8 cellular contexts compared by ENCODE assay signal in genomic region chr4:182478475-182478874, GRCh38.
DNase-seq lines count a peak whose midpoint lies in the region; ATAC-seq, FAIRE-seq and TF ChIP-seq lines count a peak whose summit lies in the region.

No MANE protein-coding gene starts in this region.

- H3K9ac ChIP-seq in K562 (ENCODE audit: insufficient read depth in 1 of 2, low read depth in 2 of 2, low read length in 2 of 2): no peak overlapping the region
- H3K9ac ChIP-seq in liver (ENCODE audit: low read depth in 1 of 2, low read length in 2 of 2): no peak overlapping the region

- intact Hi-C loops in heart right ventricle (cut with DNase I) (loop anchor here in 9 of 10 donors (1.0 to 10.0 kb wide), 6 partner anchors 328 to 449 kb away; partner anchors contain the start of gene DCTD (in 1 of the 9)), left ventricle myocardium superior (cut with micrococcal nuclease) (loop anchor here (5.0 kb wide), 1 partner anchor 329 kb away; no protein-coding TSS in a partner anchor), K562 (cut with micrococcal nuclease) (loop anchor here (1.0 to 5.0 kb wide), 3 partner anchors 328 to 784 kb away; no protein-coding TSS in a partner anchor)

- ATAC-seq in heart right ventricle (no peak), left ventricle myocardium superior (no peak), HG03103 (IDR thresholded peaks at IDR 0.05; ENCODE audit: low read depth, unreplicated experiment) (peak; percentile 77), K562 (peak; percentile 74)
- ATAC-seq in activated CD4-positive, CD25-positive, alpha-beta regulatory T cell treated with anti-CD3 and anti-CD28 coated beads, Interleukin-2, amount 50 U/mL, for 24 hours: no peak

- no peak for TF ChIP-seq EP300 in K562 (IDR thresholded peaks at IDR 0.05; ENCODE audit: low read length)

- H3K27ac ChIP-seq in heart right ventricle (no peak overlapping the region), K562 (ENCODE audit: extremely low read depth, low read depth, low read length) (no peak overlapping the region), liver (ENCODE audit: low read depth in 1 of 2, low read length in 2 of 2) (no peak overlapping the region)

- CTCF ChIA-PET in K562 (lab: Yijun Ruan, JAX; ENCODE audit: low intra/inter-chr PET ratio): interaction anchor here (1.2 to 2.5 kb wide), 3 partner anchors 327 to 784 kb away, joined by 4 to 9 read pairs (median 6); no protein-coding TSS in a partner anchor

- H3K9me1 ChIP-seq in K562 (ENCODE audit: control insufficient read depth, insufficient read depth, low read length): no peaks in the 10 kb centered on the region

- in situ Hi-C loops in K562 (cut with MboI): no loop called here

- TF ChIP-seq RAD21 in K562 (CRISPR knock-in tag; conservative IDR thresholded peaks at IDR 0.05 in 1 of 2, IDR thresholded peaks at IDR 0.05 in 1 of 2) (peak in 1 of 2 experiments; percentile 20; a peak in 1 of 4 replicates), liver (IDR thresholded peaks at IDR 0.05) (peak; percentile 59 to 66)

- 0 to 7% methylated on average over 1 of the region's 1 CpG for WGBS in heart right ventricle, 2 donors
- 0% methylated on average over 1 of the region's 1 CpG for WGBS in K562 (ENCODE audit: insufficient coverage, low coverage, missing lambda C conversion rate)
- 1% methylated on average over 1 of the region's 1 CpG for WGBS in liver

- no TSS peak for BruUV-seq in K562 (replicated peaks; lab: Mats Ljungman, UMichigan)

- H4K20me1 ChIP-seq in K562 (replicated peaks; ENCODE audit: control insufficient read depth, insufficient read depth, low read length): no peaks in the 10 kb centered on the region

- no peaks in the 10 kb centered on the region for H3K9me3 ChIP-seq in heart right ventricle
- H3K9me3 ChIP-seq in K562 (replicated peaks; ENCODE audit: control insufficient read depth, insufficient read depth, low read depth, low read length): no peaks in the 10 kb centered on the region
- H3K9me3 ChIP-seq in liver (ENCODE audit: control insufficient read depth in 4 of 4, low read length in 3 of 4): no peaks in the 10 kb centered on the region

- no peaks in the 10 kb centered on the region for H3K36me3 ChIP-seq in heart right ventricle
- H3K36me3 ChIP-seq in K562 (ENCODE audit: control insufficient read depth, insufficient read depth, low read length): no peaks in the 10 kb centered on the region
- no peaks in the 10 kb centered on the region for H3K36me3 ChIP-seq in liver (ENCODE audit: control insufficient read depth in 4 of 4, insufficient read depth in 3 of 4, low read depth in 1 of 4, low read length in 3 of 4)

- POLR2A ChIA-PET in K562 (lab: Yijun Ruan, JAX): interaction anchor here (0.6 kb wide), 1 partner anchor 9 kb away, joined by 3 read pairs; no protein-coding TSS in a partner anchor

- no peaks in the 10 kb centered on the region for H3K79me2 ChIP-seq in K562 (ENCODE audit: control insufficient read depth, insufficient read depth, low read length)

- TF ChIP-seq CTCF in heart right ventricle (IDR thresholded peaks at IDR 0.05): peak; percentile 18 to 76 (median 69)
- TF ChIP-seq CTCF in K562 (IDR thresholded peaks at IDR 0.05 in 2 of 3, conservative IDR thresholded peaks at IDR 0.05 in 1 of 3; ENCODE audit: insufficient read depth in 2 of 3, low read depth in 1 of 3, low read length in 3 of 3): peak; percentile 24 to 48 (median 26); a peak in 3 of 6 replicates
- peak; percentile 55 for TF ChIP-seq CTCF in liver (IDR thresholded peaks at IDR 0.05; ENCODE audit: low read depth, low read length, missing input control)

- no peak overlapping the region for H3K4me2 ChIP-seq in K562 (ENCODE audit: insufficient read depth, low read length)

- DNase-seq in heart right ventricle (no peak), left ventricle myocardium superior (no peak), NCI-H2227 treated with DMSO at 0.1 percent for 48 hours (lab: John Stamatoyannopoulos, UW) (peak; percentile 7), K562 (ENCODE audit: extremely low read depth in 1 of 4, low spot score in 3 of 4) (peak; percentile 7 to 26 (median 18)), COLO668 (lab: John Stamatoyannopoulos, UW; ENCODE audit: unreplicated experiment) (no peak)

- no peaks in the 10 kb centered on the region for H3K4me1 ChIP-seq in heart right ventricle
- no peaks in the 10 kb centered on the region for H3K4me1 ChIP-seq in K562 (replicated peaks in 1 of 2; ENCODE audit: control insufficient read depth in 2 of 2, insufficient read depth in 2 of 2, low read length in 2 of 2)
- H3K4me1 ChIP-seq in liver (ENCODE audit: control insufficient read depth in 4 of 4, insufficient read depth in 4 of 4, low read length in 3 of 4): no peaks in the 10 kb centered on the region

- H3K4me3 ChIP-seq in heart right ventricle: no peak overlapping the region
- H3K4me3 ChIP-seq in K562: no peak overlapping the region
- no peak overlapping the region for H3K4me3 ChIP-seq in liver (ENCODE audit: low read depth in 1 of 3, low read length in 3 of 3)

- no peaks in the 10 kb centered on the region for H3K27me3 ChIP-seq in heart right ventricle
- H3K27me3 ChIP-seq in K562 (ENCODE audit: control insufficient read depth in 2 of 2, insufficient read depth in 2 of 2, low read length in 2 of 2): no peaks in the 10 kb centered on the region
- H3K27me3 ChIP-seq in liver (ENCODE audit: control insufficient read depth in 4 of 4, insufficient read depth in 4 of 4, low read length in 3 of 4): no peaks in the 10 kb centered on the region

- no peak overlapping the region for H2AFZ ChIP-seq in K562 (ENCODE audit: low read depth, low read length)

- no peak for TF ChIP-seq POLR2A in K562 (conservative IDR thresholded peaks at IDR 0.05)

- no peak for FAIRE-seq in K562 (lab: Jason Lieb, UNC)

TF ChIP-seq in K562, 482 proteins besides CTCF, POLR2A, EP300 and RAD21 (continues in another document):
- TF ChIP-seq ZBTB12 (CRISPR knock-in tag; IDR thresholded peaks at IDR 0.05): no peak
- TF ChIP-seq HINFP (tag; conservative IDR thresholded peaks at IDR 0.05; ENCODE audit: low read depth): no peak
- TF ChIP-seq U2AF1 (optimal IDR thresholded peaks at IDR 0.05; ENCODE audit: low read depth, low read length): no peak

TF ChIP-seq in liver, 16 proteins besides CTCF, POLR2A, EP300 and RAD21:
- TF ChIP-seq FOXA2 (IDR thresholded peaks at IDR 0.05) (no peak), YY1 (IDR thresholded peaks at IDR 0.05) (no peak), TAF1 (conservative IDR thresholded peaks at IDR 0.05) (no peak), RXRA (IDR thresholded peaks at IDR 0.05) (no peak), REST (IDR thresholded peaks at IDR 0.05) (no peak), ZBTB33 (IDR thresholded peaks at IDR 0.05) (no peak), JUND (IDR thresholded peaks at IDR 0.05) (no peak), GABPA (IDR thresholded peaks at IDR 0.05 in 1 of 2, conservative IDR thresholded peaks at IDR 0.05 in 1 of 2) (no peak)

Comparison
In these comparisons a context has a peak if more than half of its experiments do, and no peak if none do; other contexts are left out.
1. ATAC-seq: peak in HG03103 (single experiment) and K562 (single experiment); none in heart right ventricle (0 of 8), left ventricle myocardium superior (single experiment) and activated CD4-positive, CD25-positive, alpha-beta regulatory T cell treated with anti-CD3 and anti-CD28 coated beads, Interleukin-2, amount 50 U/mL, for 24 hours (0 of 2).
2. DNase-seq: peak in NCI-H2227 treated with DMSO at 0.1 percent for 48 hours (single experiment) and K562 (4 of 4); none in heart right ventricle (0 of 2), left ventricle myocardium superior (single experiment) and COLO668 (single experiment).
3. Peak in every context shown above with its lines, with median percentiles within 50 percentile points of each other: CTCF ChIP-seq.